Comparison of ENCODE assay signal across 20 cellular contexts in genomic region chr3:57546616-57547015, GRCh38. TPM values are rescaled to one million over a fixed set of nuclear protein-coding genes. Genes with fewer than 3 reads are reported as not detected.
A peak's percentile ranks its signal among the peaks of the same experiment; 100 is the strongest.
DNase-seq lines count a peak whose midpoint lies in the region; ATAC-seq, FAIRE-seq and TF ChIP-seq lines count a peak whose summit lies in the region.
"Had no signal": no experiment of that assay in that cellular context is flagged by ENCODE, and none has a peak within 500 bp of the region (broad histone marks: within the 10 kb centered on the region; RNA-seq: fewer than 3 reads in every experiment).

No MANE protein-coding gene starts in this region.

- in situ Hi-C loops in K562 (cut with MboI), result no loop called here

- TF ChIP-seq CTCF in K562 (IDR thresholded peaks at IDR 0.05 in 2 of 3, conservative IDR thresholded peaks at IDR 0.05 in 1 of 3; ENCODE audit: insufficient read depth in 2 of 3, low read depth in 1 of 3, low read length in 3 of 3) (no peak), PC-3 (conservative IDR thresholded peaks at IDR 0.05; ENCODE audit: low read depth, low read length) (no peak), sigmoid colon (IDR thresholded peaks at IDR 0.05) (no peak)

- POLR2A ChIA-PET in K562 (lab: Yijun Ruan, JAX), result interaction anchor here (0.7 to 0.9 kb wide), 2 partner anchors 10 to 53 kb away, joined by 3 read pairs; partner anchors contain the start of gene PDE12
- POLR2A ChIA-PET in PC-3 (lab: Charles Lee; ENCODE audit: unreplicated experiment), result no interaction called here

- H3K9ac ChIP-seq in K562 (ENCODE audit: insufficient read depth in 1 of 2, low read depth in 2 of 2, low read length in 2 of 2), result no peak overlapping the region
- H3K9ac ChIP-seq in PC-3 (ENCODE audit: low read length), result no peak overlapping the region

- BruUV-seq in K562 (replicated peaks; lab: Mats Ljungman, UMichigan), result no TSS peak
- no TSS peak for BruUV-seq in PC-3 (replicated peaks; lab: Mats Ljungman, UMichigan)

- H3K4me2 ChIP-seq in K562 (ENCODE audit: insufficient read depth, low read length) (no peak overlapping the region), PC-3 (ENCODE audit: low read length) (no peak overlapping the region)
- H3K4me2 ChIP-seq: A549 had no signal

- H3K4me1 ChIP-seq in K562 (replicated peaks in 1 of 2; ENCODE audit: control insufficient read depth in 2 of 2, insufficient read depth in 2 of 2, low read length in 2 of 2) (peaks cover 3% of the 10 kb centered on the region in 2 experiments; a peak in 3 of 5 replicates), PC-3 (ENCODE audit: insufficient read depth, low read length) (peaks cover 9% of the 10 kb centered on the region), sigmoid colon (peaks cover 0 to 9% (median 4%) of the 10 kb centered on the region in 4 donors)

- H3K27ac ChIP-seq in K562 (ENCODE audit: extremely low read depth, low read depth, low read length), result no peak overlapping the region
- H3K27ac ChIP-seq in PC-3 (ENCODE audit: low read length), result no peak overlapping the region
- H3K27ac ChIP-seq in sigmoid colon, result no peak overlapping the region
- H3K27ac ChIP-seq: A549, C4-2B, HL-60 had no signal

- intact Hi-C loops in K562 (cut with micrococcal nuclease) (no loop called here), PC-3 (cut with micrococcal nuclease) (no loop called here), sigmoid colon (cut with DNase I) (no loop called here)

- no peak for TF ChIP-seq EP300 in K562 (IDR thresholded peaks at IDR 0.05; ENCODE audit: low read length)
- TF ChIP-seq EP300 in sigmoid colon (IDR thresholded peaks at IDR 0.05), result no peak

- H2AFZ ChIP-seq in K562 (ENCODE audit: low read depth, low read length) (no peak overlapping the region), PC-3 (ENCODE audit: low read length) (no peak overlapping the region)

- H3K9me3 ChIP-seq in K562 (replicated peaks; ENCODE audit: control insufficient read depth, insufficient read depth, low read depth, low read length) (no peaks in the 10 kb centered on the region), PC-3 (ENCODE audit: low read length) (no peaks in the 10 kb centered on the region), sigmoid colon (no peaks in the 10 kb centered on the region)
- H3K9me3 ChIP-seq: A549, Caco-2, HAP-1 had no signal

- no peak for TF ChIP-seq RAD21 in K562 (CRISPR knock-in tag; conservative IDR thresholded peaks at IDR 0.05 in 1 of 2, IDR thresholded peaks at IDR 0.05 in 1 of 2)

- no peak for TF ChIP-seq POLR2A in GM12892 (IDR thresholded peaks at IDR 0.05; ENCODE audit: low read depth, low read length)
- TF ChIP-seq POLR2A in K562 (conservative IDR thresholded peaks at IDR 0.05), result no peak
- no peak for TF ChIP-seq POLR2A in sigmoid colon (IDR thresholded peaks at IDR 0.05)

- no peaks in the 10 kb centered on the region for H3K9me1 ChIP-seq in K562 (ENCODE audit: control insufficient read depth, insufficient read depth, low read length)

- no peaks in the 10 kb centered on the region for H3K36me3 ChIP-seq in K562 (ENCODE audit: control insufficient read depth, insufficient read depth, low read length)
- H3K36me3 ChIP-seq in PC-3 (ENCODE audit: low read depth, low read length), result no peaks in the 10 kb centered on the region
- no peaks in the 10 kb centered on the region for H3K36me3 ChIP-seq in sigmoid colon
- H3K36me3 ChIP-seq: HAP-1 had no signal

- CTCF ChIA-PET in K562 (lab: Yijun Ruan, JAX; ENCODE audit: low intra/inter-chr PET ratio), result no interaction called here
- CTCF ChIA-PET in PC-3 (lab: Charles Lee), result no interaction called here

- H3K79me2 ChIP-seq in K562 (ENCODE audit: control insufficient read depth, insufficient read depth, low read length), result no peaks in the 10 kb centered on the region
- no peaks in the 10 kb centered on the region for H3K79me2 ChIP-seq in PC-3 (ENCODE audit: low read length)

- peaks cover 0 to 7% of the 10 kb centered on the region in 2 experiments; a peak in 1 of 5 replicates for H3K27me3 ChIP-seq in K562 (ENCODE audit: control insufficient read depth in 2 of 2, insufficient read depth in 2 of 2, low read length in 2 of 2)
- H3K27me3 ChIP-seq in PC-3 (ENCODE audit: low read length), result no peaks in the 10 kb centered on the region
- H3K27me3 ChIP-seq in sigmoid colon, result peaks cover 0 to 15% (median 0%) of the 10 kb centered on the region in 3 donors

- no peak overlapping the region for H3K4me3 ChIP-seq in K562
- H3K4me3 ChIP-seq in PC-3 (ENCODE audit: low read length), result no peak overlapping the region
- no peak overlapping the region for H3K4me3 ChIP-seq in sigmoid colon
- H3K4me3 ChIP-seq: A549, GM12878, HAP-1 had no signal

- ATAC-seq in K562 (no peak), PC-3 (no peak), HG02870 (IDR thresholded peaks at IDR 0.05; ENCODE audit: unreplicated experiment) (no peak)
- ATAC-seq: A549, GM12878 had no signal

- H4K20me1 ChIP-seq in K562 (replicated peaks; ENCODE audit: control insufficient read depth, insufficient read depth, low read length) (no peaks in the 10 kb centered on the region), PC-3 (ENCODE audit: low read length) (no peaks in the 10 kb centered on the region)

- H3F3A ChIP-seq in PC-3 (ENCODE audit: low read length, unreplicated experiment), result no peaks in the 10 kb centered on the region

- DNase-seq in GM12892 (ENCODE audit: insufficient read length) (no peak), NCI-H82 treated with DMSO at 0.1 percent for 48 hours (lab: John Stamatoyannopoulos, UW; ENCODE audit: unreplicated experiment) (peak; percentile 93), K562 (ENCODE audit: extremely low read depth in 1 of 4, low spot score in 3 of 4) (no peak), PC-3 (no peak), sigmoid colon (no peak)
- no peak for DNase-seq in activated naive CD4-positive, alpha-beta T cell treated with Interleukin-2 at 50 U/mL for 16 hours
- DNase-seq: AML-193; Caco-2; CD4-positive, alpha-beta T cell; DMS79 treated with DMSO at 0.1 percent for 48 hours; GF-D8 had no signal

- H3K9me2 ChIP-seq in PC-3 (replicated peaks; ENCODE audit: low read length), result no peaks in the 10 kb centered on the region

- peak; percentile 36 for FAIRE-seq in GM12892 (lab: Jason Lieb, UNC)
- FAIRE-seq in K562 (lab: Jason Lieb, UNC), result no peak
- FAIRE-seq: A549, GM12878, GM19239, H1 had no signal

- WGBS in K562 (ENCODE audit: insufficient coverage, low coverage, missing lambda C conversion rate), result 23% methylated on average over 1 of the region's 1 CpG
- WGBS in sigmoid colon, 2 donors, result 97 to 98% methylated on average over 1 of the region's 1 CpG

RNA-seq across cellular contexts. Expression of gene DNAH12, which starts 2.5 kb away (rescaled TPM):
- polyA plus RNA-seq in GM12892 (2012; ENCODE audit: missing spikeins), result 0.17 TPM
- 0.07 and 0.37 TPM in 2 replicates for total RNA-seq in K562 (2011; cell fraction: chromatin; rRNA removed; ENCODE audit: low replicate concordance)
- total RNA-seq in K562 (2011; cell fraction: nucleolus; rRNA removed), result 0.17 TPM in 1 of 2 replicates, not detected in the other
- 0.07 and 0.08 TPM in 2 replicates for total RNA-seq in K562 (2011; cell fraction: nucleoplasm; rRNA removed)
- total RNA-seq in K562 (2014; rRNA removed) (not detected in 2 replicates), K562 (2014; rRNA removed; fragmentation: Illumina TruSeq; extraction: Trizol) (0.03 and 0.04 TPM in 2 replicates), K562 (2015; rRNA removed; fragmentation: Illumina TruSeq; extraction: Trizol) (0.04 TPM in 1 of 2 replicates, not detected in the other), K562 (2021) (not detected in 2 replicates), PC-3 (2014; rRNA removed) (0.07 TPM in 1 of 2 replicates, not detected in the other), sigmoid colon (under 1 TPM in 2 of 4 donors, not detected in 2; 0.27 to 0.28 TPM)
- polyA plus RNA-seq in K562 (2011; rRNA removed) (0.01 and 0.03 TPM in 2 replicates), K562 (2014; fragmentation: Illumina TruSeq; extraction: Trizol) (0.01 TPM in 1 of 2 replicates, not detected in the other), K562 (2014; fragmentation: Nextera tagmentation; extraction: Ambion mirVana) (not detected), K562 (2014; rRNA removed) (0.01 TPM in 1 of 2 replicates, not detected in the other), sigmoid colon (under 1 TPM in 1 of 3 donors, not detected in 2; 0.16 TPM)
- polyA plus RNA-seq in K562 (2011; cell fraction: cytosol; rRNA removed), result under 0.01 TPM in 1 of 2 replicates, not detected in the other
- 0.01 TPM in 1 of 2 replicates, not detected in the other for polyA plus RNA-seq in K562 (2011; cell fraction: nucleus; rRNA removed)
- polyA plus RNA-seq in K562 (2012), result 0.07 and 0.36 TPM in 2 replicates
- polyA minus RNA-seq in K562 (2011; rRNA and poly(A)+ RNA removed), result 0.06 and 0.11 TPM in 2 replicates
- not detected in 2 replicates for polyA minus RNA-seq in K562 (2011; cell fraction: cytosol; rRNA and poly(A)+ RNA removed)
- polyA minus RNA-seq in K562 (2011; cell fraction: nucleus; rRNA and poly(A)+ RNA removed), result under 0.01 and 0.13 TPM in 2 replicates
- total RNA-seq: H1 had no signal
- polyA plus RNA-seq: BJ, H1 had no signal

RNA-seq across cellular contexts. Expression of gene PDE12, which starts 9.5 kb away (rescaled TPM):
- polyA plus RNA-seq in GM12892 (2012; ENCODE audit: missing spikeins), result 7.6 TPM
- total RNA-seq in K562 (2011; cell fraction: chromatin; rRNA removed; ENCODE audit: low replicate concordance), result 14.4 and 19.3 TPM in 2 replicates
- total RNA-seq in K562 (2011; cell fraction: nucleolus; rRNA removed), result 14.3 and 16.8 TPM in 2 replicates
- total RNA-seq in K562 (2011; cell fraction: nucleoplasm; rRNA removed), result 14.1 and 18.1 TPM in 2 replicates
- total RNA-seq in K562 (2014; rRNA removed) (11.0 and 15.7 TPM in 2 replicates), K562 (2014; rRNA removed; fragmentation: Illumina TruSeq; extraction: Trizol) (9.0 and 9.2 TPM in 2 replicates), K562 (2015; rRNA removed; fragmentation: Illumina TruSeq; extraction: Trizol) (9.3 and 10.4 TPM in 2 replicates), K562 (2021) (19.9 and 20.5 TPM in 2 replicates), PC-3 (2014; rRNA removed) (25.3 and 32.3 TPM in 2 replicates), sigmoid colon (10 to 100 TPM; 11.4 to 17.9 (median 12.4) TPM)
- polyA plus RNA-seq in K562 (2011; rRNA removed) (10.2 and 10.4 TPM in 2 replicates), K562 (2014; fragmentation: Illumina TruSeq; extraction: Trizol) (7.8 and 9.3 TPM in 2 replicates), K562 (2014; fragmentation: Nextera tagmentation; extraction: Ambion mirVana) (1 to 10 TPM; 2.1 to 8.0 TPM), K562 (2014; rRNA removed) (8.5 and 10.0 TPM in 2 replicates), sigmoid colon (1 to 10 TPM; 4.8 to 7.4 (median 7.4) TPM)
- polyA plus RNA-seq in K562 (2011; cell fraction: cytosol; rRNA removed), result 9.9 and 17.4 TPM in 2 replicates
- 5.6 and 8.0 TPM in 2 replicates for polyA plus RNA-seq in K562 (2011; cell fraction: nucleus; rRNA removed)
- polyA plus RNA-seq in K562 (2012), result 9.1 and 9.3 TPM in 2 replicates
- polyA minus RNA-seq in K562 (2011; rRNA and poly(A)+ RNA removed), result 20.0 and 22.5 TPM in 2 replicates
- 20.6 and 21.3 TPM in 2 replicates for polyA minus RNA-seq in K562 (2011; cell fraction: cytosol; rRNA and poly(A)+ RNA removed)
- 10.1 and 15.4 TPM in 2 replicates for polyA minus RNA-seq in K562 (2011; cell fraction: nucleus; rRNA and poly(A)+ RNA removed)

RNA-seq across cellular contexts. Expression of gene ARF4, which starts 50.5 kb away (rescaled TPM):
- 83.8 TPM for polyA plus RNA-seq in GM12892 (2012; ENCODE audit: missing spikeins)
- total RNA-seq in K562 (2011; cell fraction: chromatin; rRNA removed; ENCODE audit: low replicate concordance), result 45.0 and 68.9 TPM in 2 replicates
- total RNA-seq in K562 (2011; cell fraction: nucleolus; rRNA removed), result 61.5 and 90.7 TPM in 2 replicates
- 64.5 and 107 TPM in 2 replicates for total RNA-seq in K562 (2011; cell fraction: nucleoplasm; rRNA removed)
- total RNA-seq in K562 (2014; rRNA removed) (41.1 and 59.1 TPM in 2 replicates), K562 (2014; rRNA removed; fragmentation: Illumina TruSeq; extraction: Trizol) (83.8 and 93.5 TPM in 2 replicates), K562 (2015; rRNA removed; fragmentation: Illumina TruSeq; extraction: Trizol) (72.2 and 72.4 TPM in 2 replicates), K562 (2021) (65.1 and 70.4 TPM in 2 replicates), PC-3 (2014; rRNA removed) (130 and 135 TPM in 2 replicates), sigmoid colon (10 to 100 TPM; 88.1 to 96.9 (median 89.3) TPM)
- polyA plus RNA-seq in K562 (2011; rRNA removed) (151 and 172 TPM in 2 replicates), K562 (2014; fragmentation: Illumina TruSeq; extraction: Trizol) (114 and 142 TPM in 2 replicates), K562 (2014; fragmentation: Nextera tagmentation; extraction: Ambion mirVana) (100 to 1,000 TPM; 226 to 273 TPM), K562 (2014; rRNA removed) (82.0 and 95.2 TPM in 2 replicates), sigmoid colon (100 to 1,000 TPM; 162 to 290 (median 168) TPM)
- polyA plus RNA-seq in K562 (2011; cell fraction: cytosol; rRNA removed), result 115 and 117 TPM in 2 replicates
- 84.7 TPM in 2 replicates for polyA plus RNA-seq in K562 (2011; cell fraction: nucleus; rRNA removed)
- polyA plus RNA-seq in K562 (2012), result 87.8 and 109 TPM in 2 replicates
- polyA minus RNA-seq in K562 (2011; rRNA and poly(A)+ RNA removed), result 98.6 and 98.8 TPM in 2 replicates
- 39.0 and 55.6 TPM in 2 replicates for polyA minus RNA-seq in K562 (2011; cell fraction: cytosol; rRNA and poly(A)+ RNA removed)
- 47.4 and 61.6 TPM in 2 replicates for polyA minus RNA-seq in K562 (2011; cell fraction: nucleus; rRNA and poly(A)+ RNA removed)
